In the genomic region with DNA sequence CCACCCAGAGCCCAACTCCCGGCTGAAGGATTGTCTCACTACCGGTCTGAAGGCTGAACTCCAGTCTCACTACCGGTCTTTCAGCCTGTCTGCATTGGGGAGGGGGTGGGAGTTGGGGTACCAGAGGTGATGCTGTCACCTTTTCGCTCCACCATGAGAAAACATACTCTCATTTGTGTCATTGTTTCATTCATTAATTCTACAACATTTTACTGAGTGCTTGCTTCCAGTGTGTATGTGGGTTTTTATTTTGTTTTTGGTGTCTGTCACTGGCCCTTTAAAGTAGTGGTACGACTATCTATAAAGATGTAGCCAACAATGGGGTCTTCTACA, we compare ENCODE assay signal across 8 cellular contexts. TPM values are rescaled to one million over a fixed set of nuclear protein-coding genes. Genes with fewer than 3 reads are reported as not detected.
DNase-seq lines count a peak whose midpoint lies in the region; FAIRE-seq and TF ChIP-seq lines count a peak whose summit lies in the region.

No MANE protein-coding gene starts in this region.

- dilution Hi-C loops in keratinocyte (cut with MboI; ENCODE audit: extremely low pct_ligation_motif_present, low sequenced_read_pairs) = no loop called here

- no peaks in the 10 kb centered on the region for H4K20me1 ChIP-seq in keratinocyte (ENCODE audit: control insufficient read depth, extremely low read depth, insufficient read depth, low read length)

- TF ChIP-seq CTCF in keratinocyte (optimal IDR thresholded peaks at IDR 0.05 in 1 of 3, IDR thresholded peaks at IDR 0.05 in 1 of 3, conservative IDR thresholded peaks at IDR 0.05 in 1 of 3; ENCODE audit: extremely low read depth in 1 of 3, insufficient read depth in 2 of 3, low read length in 3 of 3) = no peak

- H3K27me3 Mint-ChIP-seq in T-helper 1 cell treated with Interleukin-12 subunit alpha and Interleukin-12 subunit beta and Interleukin-4 antibody, amounts not matched to agents 30 μg/mL and 1 μg/mL, for 36 hours (ENCODE audit: low read depth) = peaks cover 3% of the 10 kb centered on the region
- no peaks in the 10 kb centered on the region for H3K27me3 Mint-ChIP-seq in activated naive CD8-positive, alpha-beta T cell treated with anti-CD3 and anti-CD28 coated beads for 36 hours

- H3K27me3 ChIP-seq in keratinocyte (ENCODE audit: control insufficient read depth, extremely low read depth, insufficient read depth, low read length) (no peaks in the 10 kb centered on the region), subcutaneous abdominal adipose tissue (ENCODE audit: control insufficient read depth in 5 of 5, insufficient read depth in 4 of 5, low read length in 5 of 5) (no peaks in the 10 kb centered on the region)

- DNase-seq in T-helper 1 cell (no peak), keratinocyte (ENCODE audit: low read depth, low spot score) (no peak), NCI-H1105 (lab: John Stamatoyannopoulos, UW) (no peak), cortex of kidney (lab: John Stamatoyannopoulos, UW) (no peak)
- DNase-seq in activated naive CD8-positive, alpha-beta T cell treated with anti-CD3 and anti-CD28 coated beads for 36 hours = no peak
- no peak for DNase-seq in stimulated activated naive CD4-positive, alpha-beta T cell treated with Interleukin-2 at 50 U/mL for 16 hours (lab: John Stamatoyannopoulos, UW)

- H3K4me1 ChIP-seq in keratinocyte (ENCODE audit: control insufficient read depth, extremely low read depth, insufficient read depth, low read length) (peaks cover 39% of the 10 kb centered on the region), subcutaneous abdominal adipose tissue (ENCODE audit: control insufficient read depth in 5 of 5, insufficient read depth in 5 of 5, low read length in 5 of 5) (peaks cover 9 to 42% (median 35%) of the 10 kb centered on the region in 5 donors)

- H3K9ac ChIP-seq in keratinocyte (ENCODE audit: control insufficient read depth, extremely low read depth, insufficient read depth, low read length) (peak overlapping the region; percentile 47), subcutaneous abdominal adipose tissue (ENCODE audit: low read length in 5 of 5) (no peak overlapping the region)

- no peaks in the 10 kb centered on the region for H3K9me1 ChIP-seq in keratinocyte (ENCODE audit: control insufficient read depth, extremely low read depth, insufficient read depth, low read length)

- peak overlapping the region; percentile 67 for H3K27ac ChIP-seq in keratinocyte (ENCODE audit: control insufficient read depth, insufficient read depth, low read length)
- peak overlapping the region; percentile 7 for H3K27ac ChIP-seq in subcutaneous abdominal adipose tissue (ENCODE audit: low read depth, low read length)

- peaks cover 19% of the 10 kb centered on the region for H3K79me2 ChIP-seq in keratinocyte (ENCODE audit: control insufficient read depth, insufficient read depth, low read length)

- H3K9me3 ChIP-seq in keratinocyte (ENCODE audit: control insufficient read depth, low read depth, low read length) = no peaks in the 10 kb centered on the region
- H3K9me3 ChIP-seq in subcutaneous abdominal adipose tissue (ENCODE audit: control insufficient read depth in 5 of 5, low read length in 5 of 5) = peaks cover 0 to under 1% (median 0%) of the 10 kb centered on the region in 5 donors

- H3K4me3 ChIP-seq in keratinocyte (ENCODE audit: control insufficient read depth in 2 of 3, extremely low read depth in 1 of 3, insufficient read depth in 2 of 3, low read depth in 1 of 3, low read length in 3 of 3) (peak overlapping the region; percentile 58 to 90 (median 61)), subcutaneous abdominal adipose tissue (ENCODE audit: low read depth in 1 of 5, low read length in 5 of 5) (peak overlapping the region; percentile 42 to 83 (median 66))

- no peak for FAIRE-seq in keratinocyte (lab: Jason Lieb, UNC)

- H3K4me1 Mint-ChIP-seq in T-helper 1 cell treated with Interleukin-12 subunit alpha and Interleukin-12 subunit beta and Interleukin-4 antibody, amounts not matched to agents 30 μg/mL and 1 μg/mL, for 36 hours (ENCODE audit: low read depth) = peaks cover 53% of the 10 kb centered on the region
- peaks cover 54% of the 10 kb centered on the region for H3K4me1 Mint-ChIP-seq in activated naive CD8-positive, alpha-beta T cell treated with anti-CD3 and anti-CD28 coated beads for 36 hours

- H3K9me3 Mint-ChIP-seq in T-helper 1 cell treated with Interleukin-12 subunit alpha and Interleukin-12 subunit beta and Interleukin-4 antibody, amounts not matched to agents 30 μg/mL and 1 μg/mL, for 36 hours = no peaks in the 10 kb centered on the region
- H3K9me3 Mint-ChIP-seq in activated naive CD8-positive, alpha-beta T cell treated with anti-CD3 and anti-CD28 coated beads for 36 hours = no peaks in the 10 kb centered on the region

- peaks cover 7 to 26% of the 10 kb centered on the region in 2 experiments for H3K36me3 ChIP-seq in keratinocyte (ENCODE audit: control insufficient read depth in 2 of 2, extremely low read depth in 1 of 2, insufficient read depth in 2 of 2, low read length in 2 of 2)
- peaks cover 5 to 31% (median 24%) of the 10 kb centered on the region in 5 donors for H3K36me3 ChIP-seq in subcutaneous abdominal adipose tissue (ENCODE audit: control insufficient read depth in 5 of 5, insufficient read depth in 5 of 5, low read length in 5 of 5)

- peaks cover 31% of the 10 kb centered on the region for H3K36me3 Mint-ChIP-seq in T-helper 1 cell treated with Interleukin-12 subunit alpha and Interleukin-12 subunit beta and Interleukin-4 antibody, amounts not matched to agents 30 μg/mL and 1 μg/mL, for 36 hours (ENCODE audit: low read depth)
- peaks cover 38% of the 10 kb centered on the region for H3K36me3 Mint-ChIP-seq in activated naive CD8-positive, alpha-beta T cell treated with anti-CD3 and anti-CD28 coated beads for 36 hours

- H3K4me2 ChIP-seq in keratinocyte (ENCODE audit: control insufficient read depth, extremely low read depth, insufficient read depth, low read depth, low read length) = peak overlapping the region; percentile 99

- peak overlapping the region; percentile 88 for H3K27ac Mint-ChIP-seq in T-helper 1 cell treated with Interleukin-12 subunit alpha and Interleukin-12 subunit beta and Interleukin-4 antibody, amounts not matched to agents 30 μg/mL and 1 μg/mL, for 36 hours
- H3K27ac Mint-ChIP-seq in activated naive CD8-positive, alpha-beta T cell treated with anti-CD3 and anti-CD28 coated beads for 36 hours = peak overlapping the region; percentile 100

- H2AFZ ChIP-seq in keratinocyte (ENCODE audit: control insufficient read depth, low read length) = peak overlapping the region; percentile 82

- H3K4me3 Mint-ChIP-seq in T-helper 1 cell treated with Interleukin-12 subunit alpha and Interleukin-12 subunit beta and Interleukin-4 antibody, amounts not matched to agents 30 μg/mL and 1 μg/mL, for 36 hours = peak overlapping the region; percentile 96
- peak overlapping the region; percentile 98 for H3K4me3 Mint-ChIP-seq in activated naive CD8-positive, alpha-beta T cell treated with anti-CD3 and anti-CD28 coated beads for 36 hours

RNA-seq across cellular contexts. Expression of gene CDK4, which starts 0.5 kb away (rescaled TPM):
- total RNA-seq in activated naive CD8-positive, alpha-beta T cell treated with anti-CD3 and anti-CD28 coated beads for 36 hours = 100 to 1,000 TPM; 275 to 304 TPM
- polyA plus RNA-seq in keratinocyte = 146 to 176 TPM (median 153 TPM) in 3 replicates
- polyA plus RNA-seq in keratinocyte (2011; ENCODE audit: low read depth) = 45.4 TPM
- polyA plus RNA-seq in keratinocyte (2011; cell fraction: cytosol; rRNA removed) = 120 and 126 TPM in 2 replicates
- 61.6 and 74.2 TPM in 2 replicates for polyA plus RNA-seq in keratinocyte (2011; cell fraction: nucleus; rRNA removed)
- polyA plus RNA-seq in keratinocyte (2012; ENCODE audit: low replicate concordance) = 67.0 and 79.0 TPM in 2 replicates
- polyA minus RNA-seq in keratinocyte = 92.1 to 131 TPM (median 124 TPM) in 3 replicates
- polyA minus RNA-seq in keratinocyte (2011; cell fraction: cytosol; rRNA and poly(A)+ RNA removed) = 107 TPM
- 22.1 and 23.2 TPM in 2 replicates for polyA minus RNA-seq in keratinocyte (2011; cell fraction: nucleus; rRNA and poly(A)+ RNA removed)

RNA-seq across cellular contexts. Expression of gene MARCHF9, which starts 2.3 kb away (rescaled TPM):
- total RNA-seq in activated naive CD8-positive, alpha-beta T cell treated with anti-CD3 and anti-CD28 coated beads for 36 hours = 10 to 100 TPM; 18.2 to 19.2 TPM
- polyA plus RNA-seq in keratinocyte = 10.9 to 17.0 TPM (median 12.4 TPM) in 3 replicates
- 4.9 TPM for polyA plus RNA-seq in keratinocyte (2011; ENCODE audit: low read depth)
- 9.6 and 13.5 TPM in 2 replicates for polyA plus RNA-seq in keratinocyte (2011; cell fraction: cytosol; rRNA removed)
- 16.9 and 17.9 TPM in 2 replicates for polyA plus RNA-seq in keratinocyte (2011; cell fraction: nucleus; rRNA removed)
- 13.6 and 14.4 TPM in 2 replicates for polyA plus RNA-seq in keratinocyte (2012; ENCODE audit: low replicate concordance)
- 13.7 to 27.7 TPM (median 18.3 TPM) in 3 replicates for polyA minus RNA-seq in keratinocyte
- polyA minus RNA-seq in keratinocyte (2011; cell fraction: cytosol; rRNA and poly(A)+ RNA removed) = 20.9 TPM
- 4.5 and 8.8 TPM in 2 replicates for polyA minus RNA-seq in keratinocyte (2011; cell fraction: nucleus; rRNA and poly(A)+ RNA removed)

RNA-seq across cellular contexts. Expression of gene TSPAN31, which starts 7.8 kb away (rescaled TPM):
- total RNA-seq in activated naive CD8-positive, alpha-beta T cell treated with anti-CD3 and anti-CD28 coated beads for 36 hours = 1 to 10 TPM; 5.7 TPM
- polyA plus RNA-seq in keratinocyte = 37.4 to 47.7 TPM (median 40.6 TPM) in 3 replicates
- 11.4 TPM for polyA plus RNA-seq in keratinocyte (2011; ENCODE audit: low read depth)
- polyA plus RNA-seq in keratinocyte (2011; cell fraction: cytosol; rRNA removed) = 20.6 and 30.6 TPM in 2 replicates
- polyA plus RNA-seq in keratinocyte (2011; cell fraction: nucleus; rRNA removed) = 24.7 and 38.6 TPM in 2 replicates
- polyA plus RNA-seq in keratinocyte (2012; ENCODE audit: low replicate concordance) = 29.2 and 34.1 TPM in 2 replicates
- polyA minus RNA-seq in keratinocyte = 31.7 to 47.4 TPM (median 40.0 TPM) in 3 replicates
- 26.3 TPM for polyA minus RNA-seq in keratinocyte (2011; cell fraction: cytosol; rRNA and poly(A)+ RNA removed)
- 14.8 and 23.6 TPM in 2 replicates for polyA minus RNA-seq in keratinocyte (2011; cell fraction: nucleus; rRNA and poly(A)+ RNA removed)

RNA-seq across cellular contexts. Expression of gene AGAP2, which starts 14.1 kb away (rescaled TPM):
- total RNA-seq in activated naive CD8-positive, alpha-beta T cell treated with anti-CD3 and anti-CD28 coated beads for 36 hours = 10 to 100 TPM; 22.6 to 23.8 TPM
- 0.13 to 0.18 TPM (median 0.15 TPM) in 3 replicates for polyA plus RNA-seq in keratinocyte
- not detected for polyA plus RNA-seq in keratinocyte (2011; ENCODE audit: low read depth)
- polyA plus RNA-seq in keratinocyte (2011; cell fraction: cytosol; rRNA removed) = 0.14 and 0.29 TPM in 2 replicates
- 0.14 and 0.28 TPM in 2 replicates for polyA plus RNA-seq in keratinocyte (2011; cell fraction: nucleus; rRNA removed)
- polyA plus RNA-seq in keratinocyte (2012; ENCODE audit: low replicate concordance) = 0.10 and 0.32 TPM in 2 replicates
- 0.07 to 0.59 TPM (median 0.42 TPM) in 3 replicates for polyA minus RNA-seq in keratinocyte
- not detected for polyA minus RNA-seq in keratinocyte (2011; cell fraction: cytosol; rRNA and poly(A)+ RNA removed)
- 0.16 and 0.53 TPM in 2 replicates for polyA minus RNA-seq in keratinocyte (2011; cell fraction: nucleus; rRNA and poly(A)+ RNA removed)

RNA-seq across cellular contexts. Expression of gene CYP27B1, which starts 14.2 kb away (rescaled TPM):
- total RNA-seq in activated naive CD8-positive, alpha-beta T cell treated with anti-CD3 and anti-CD28 coated beads for 36 hours = 10 to 100 TPM in 1 of 2 experiments, 1 to 10 TPM in 1; 9.6 to 12.0 TPM
- 19.0 to 40.5 TPM (median 33.6 TPM) in 3 replicates for polyA plus RNA-seq in keratinocyte
- polyA plus RNA-seq in keratinocyte (2011; ENCODE audit: low read depth) = 2.2 TPM
- polyA plus RNA-seq in keratinocyte (2011; cell fraction: cytosol; rRNA removed) = 19.7 and 19.8 TPM in 2 replicates
- polyA plus RNA-seq in keratinocyte (2011; cell fraction: nucleus; rRNA removed) = 43.4 and 50.3 TPM in 2 replicates
- polyA plus RNA-seq in keratinocyte (2012; ENCODE audit: low replicate concordance) = 5.4 and 33.7 TPM in 2 replicates
- 14.0 to 33.1 TPM (median 26.7 TPM) in 3 replicates for polyA minus RNA-seq in keratinocyte
- polyA minus RNA-seq in keratinocyte (2011; cell fraction: cytosol; rRNA and poly(A)+ RNA removed) = 30.1 TPM
- 13.7 and 14.6 TPM in 2 replicates for polyA minus RNA-seq in keratinocyte (2011; cell fraction: nucleus; rRNA and poly(A)+ RNA removed)
